ENCODE assay signal across 23 cellular contexts in the genomic region with DNA sequence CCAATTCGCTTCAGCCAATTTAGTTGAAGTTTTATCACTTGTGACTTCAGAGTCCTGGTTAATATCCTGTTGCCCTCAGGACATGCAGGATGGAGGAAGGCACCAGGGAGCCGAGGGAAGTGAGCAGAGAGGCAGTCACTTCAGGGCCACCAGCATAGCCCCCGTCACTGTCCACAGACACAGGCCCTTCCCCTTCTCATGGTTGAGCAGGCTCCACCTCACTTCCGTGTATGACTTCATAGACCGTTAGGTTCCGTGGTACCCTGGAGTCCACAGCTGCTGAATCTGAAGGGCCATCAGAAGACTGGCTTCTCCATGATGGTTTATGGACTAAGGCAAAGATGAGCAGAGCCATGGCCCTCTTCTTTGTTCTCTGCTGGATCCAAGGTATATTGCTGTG. TPM values are rescaled to one million over a fixed set of nuclear protein-coding genes. Genes with fewer than 3 reads are reported as not detected.
DNase-seq lines count a peak whose midpoint lies in the region; ATAC-seq and TF ChIP-seq lines count a peak whose summit lies in the region.
"Had no signal": no experiment of that assay in that cellular context is flagged by ENCODE, and none has a peak within 500 bp of the region (broad histone marks: within the 10 kb centered on the region; RNA-seq: fewer than 3 reads in every experiment).

Gene C2orf92 (plus strand): TSS at position 266 of the 400 bp plus-strand sequence. CDS start 76 bp downstream, at position 342.

- WGBS in body of pancreas, 2 donors, result 85 to 93% methylated on average over 6 of the region's 6 CpGs

- no peaks in the 10 kb centered on the region for H3K36me3 ChIP-seq in body of pancreas (replicated peaks in 1 of 2; ENCODE audit: insufficient read depth in 1 of 2, low read depth in 2 of 2)
- no peaks in the 10 kb centered on the region for H3K36me3 ChIP-seq in neural cell (ENCODE audit: insufficient read depth, low read length)
- no peaks in the 10 kb centered on the region for H3K36me3 ChIP-seq in upper lobe of right lung
- H3K36me3 ChIP-seq: adrenal gland had no signal

- TF ChIP-seq RAD21 in neural cell (conservative IDR thresholded peaks at IDR 0.05), result no peak

- no peak within 1 kb of the TSS for H2AFZ ChIP-seq in neural cell (ENCODE audit: low read depth, low read length)

- no peak within 1 kb of the TSS for H3K9ac ChIP-seq in neural cell (ENCODE audit: low read length)

- H3K36me3 Mint-ChIP-seq in activated CD4-positive, alpha-beta T cell treated with anti-CD3 and anti-CD28 coated beads, Interleukin-2, amount 10 ng/mL, durations not matched to agents 24 days and 14 days (ENCODE audit: low read depth), result peaks cover 11% of the 10 kb centered on the region
- H3K36me3 Mint-ChIP-seq in activated CD4-positive, alpha-beta T cell treated with anti-CD3 and anti-CD28 coated beads for 36 hours (ENCODE audit: low read depth), result peaks cover 2% of the 10 kb centered on the region

- H3K4me1 Mint-ChIP-seq in activated CD4-positive, alpha-beta T cell treated with anti-CD3 and anti-CD28 coated beads, Interleukin-2, amount 10 ng/mL, durations not matched to agents 24 days and 14 days, result peaks cover 24% of the 10 kb centered on the region
- H3K4me1 Mint-ChIP-seq in activated CD4-positive, alpha-beta T cell treated with anti-CD3 and anti-CD28 coated beads for 36 hours, result peaks cover 26% of the 10 kb centered on the region

- peaks cover 9% of the 10 kb centered on the region for H3K4me1 ChIP-seq in body of pancreas
- H3K4me1 ChIP-seq in upper lobe of right lung, result peaks cover 4% of the 10 kb centered on the region
- H3K4me1 ChIP-seq: adrenal gland had no signal

- H3K27me3 ChIP-seq in body of pancreas, result no peaks in the 10 kb centered on the region
- H3K27me3 ChIP-seq in neural cell (ENCODE audit: insufficient read depth, low read depth, low read length), result no peaks in the 10 kb centered on the region
- H3K27me3 ChIP-seq in upper lobe of right lung, result no peaks in the 10 kb centered on the region
- H3K27me3 ChIP-seq: adrenal gland had no signal

- no peaks in the 10 kb centered on the region for H3K27me3 Mint-ChIP-seq in activated CD4-positive, alpha-beta T cell treated with anti-CD3 and anti-CD28 coated beads, Interleukin-2, amount 10 ng/mL, durations not matched to agents 24 days and 14 days
- no peaks in the 10 kb centered on the region for H3K27me3 Mint-ChIP-seq in activated CD4-positive, alpha-beta T cell treated with anti-CD3 and anti-CD28 coated beads for 36 hours

- no peak for TF ChIP-seq CTCF in body of pancreas (IDR thresholded peaks at IDR 0.05)
- no peak for TF ChIP-seq CTCF in neural cell (IDR thresholded peaks at IDR 0.05; ENCODE audit: poor library complexity, severe bottlenecking)
- no peak for TF ChIP-seq CTCF in upper lobe of right lung (IDR thresholded peaks at IDR 0.05)

- no peak within 1 kb of the TSS for H3K27ac ChIP-seq in body of pancreas
- H3K27ac ChIP-seq in neural cell (ENCODE audit: low read length), result no peak within 1 kb of the TSS
- no peak within 1 kb of the TSS for H3K27ac ChIP-seq in upper lobe of right lung
- H3K27ac ChIP-seq: adrenal gland, SK-N-MC had no signal

- TF ChIP-seq POLR2A in body of pancreas (IDR thresholded peaks at IDR 0.05), result no peak

- no peak within 1 kb of the TSS for H3K4me2 ChIP-seq in neural cell (ENCODE audit: low read length)

- H3K4me3 Mint-ChIP-seq in activated CD4-positive, alpha-beta T cell treated with anti-CD3 and anti-CD28 coated beads, Interleukin-2, amount 10 ng/mL, durations not matched to agents 24 days and 14 days, result no peak within 1 kb of the TSS
- no peak within 1 kb of the TSS for H3K4me3 Mint-ChIP-seq in activated CD4-positive, alpha-beta T cell treated with anti-CD3 and anti-CD28 coated beads for 36 hours

- no peaks in the 10 kb centered on the region for H3K79me2 ChIP-seq in neural cell (replicated peaks; ENCODE audit: insufficient read depth, low read length)

- H3K4me3 ChIP-seq in body of pancreas (no peak within 1 kb of the TSS), neural cell (ENCODE audit: low read length) (no peak within 1 kb of the TSS), upper lobe of right lung (no peak within 1 kb of the TSS)
- H3K4me3 ChIP-seq: adrenal gland, SK-N-MC had no signal

- H3K9me3 ChIP-seq in body of pancreas (no peaks in the 10 kb centered on the region), neural cell (ENCODE audit: low read length) (no peaks in the 10 kb centered on the region), upper lobe of right lung (no peaks in the 10 kb centered on the region)
- H3K9me3 ChIP-seq: adrenal gland had no signal

- CTCF ChIA-PET in activated CD4-positive, alpha-beta T cell treated with anti-CD3 and anti-CD28 coated beads for 36 hours (lab: Charles Lee), result interaction anchor here (1.1 to 1.6 kb wide), 4 partner anchors 9 to 78 kb away, joined by 3 to 8 read pairs (median 6); no protein-coding TSS in a partner anchor

- no peaks in the 10 kb centered on the region for H4K20me1 ChIP-seq in neural cell (ENCODE audit: insufficient read depth)

- no peak for TF ChIP-seq EP300 in neural cell (conservative IDR thresholded peaks at IDR 0.05; ENCODE audit: poor library complexity, severe bottlenecking)

- intact Hi-C loops in activated CD4-positive, alpha-beta T cell treated with anti-CD3 and anti-CD28 coated beads, Interleukin-2, amount 10 ng/mL, durations not matched to agents 24 days and 14 days (cut with micrococcal nuclease), result loop anchor here (10.0 kb wide), 2 partner anchors 775 to 1665 kb away; partner anchors contain the start of genes EIF5B, INPP4A and TXNDC9
- intact Hi-C loops in activated CD4-positive, alpha-beta T cell treated with anti-CD3 and anti-CD28 coated beads for 36 hours (cut with DNase I, micrococcal nuclease), result loop anchor here in 1 of 2 experiments (10.0 kb wide), 3 partner anchors 555 to 1405 kb away; partner anchors contain the start of genes ANKRD36, CIAO1, LMAN2L and TMEM127
- intact Hi-C loops in body of pancreas (cut with DNase I), result no loop called here
- intact Hi-C loops in upper lobe of right lung (cut with DNase I), result no loop called here

- no peaks in the 10 kb centered on the region for H3K9me2 ChIP-seq in neural cell (ENCODE audit: insufficient read depth, low read length)

- H3F3A ChIP-seq in neural cell (ENCODE audit: insufficient read depth, low read length, poor library complexity, severe bottlenecking), result no peaks in the 10 kb centered on the region

- POLR2A ChIA-PET in activated CD4-positive, alpha-beta T cell treated with anti-CD3 and anti-CD28 coated beads for 36 hours (lab: Charles Lee), result interaction anchor here (1.0 kb wide), 1 partner anchor 24 kb away, joined by 3 read pairs; the partner anchor contains the start of gene COX5B

- no peak for ATAC-seq in activated CD4-positive, alpha-beta T cell treated with anti-CD3 and anti-CD28 coated beads for 36 hours
- no peak for ATAC-seq in body of pancreas
- ATAC-seq in upper lobe of right lung, result no peak
- ATAC-seq: Panc1, right cardiac atrium had no signal

- H3K9me3 Mint-ChIP-seq in activated CD4-positive, alpha-beta T cell treated with anti-CD3 and anti-CD28 coated beads, Interleukin-2, amount 10 ng/mL, durations not matched to agents 24 days and 14 days, result no peaks in the 10 kb centered on the region
- H3K9me3 Mint-ChIP-seq in activated CD4-positive, alpha-beta T cell treated with anti-CD3 and anti-CD28 coated beads for 36 hours (ENCODE audit: low read depth), result no peaks in the 10 kb centered on the region

- DNase-seq in activated CD4-positive, alpha-beta T cell treated with anti-CD3 and anti-CD28 coated beads, Interleukin-2, amount 10 ng/mL, durations not matched to agents 24 days and 14 days, result no peak
- no peak for DNase-seq in activated CD4-positive, alpha-beta T cell treated with anti-CD3 and anti-CD28 coated beads for 36 hours
- DNase-seq in body of pancreas (no peak), upper lobe of right lung (no peak), ureter (ENCODE audit: low spot score) (no peak), foreskin melanocyte (no peak), cerebellar cortex (ENCODE audit: low spot score) (no peak)
- DNase-seq: 8988T; activated CD4-positive, alpha-beta T cell treated with anti-CD3 and anti-CD28 coated beads, Interleukin-2, amount 50 U/mL, for 48 hours; adrenal gland; central memory CD4-positive, alpha-beta T cell; DMS 273 treated with DMSO at 0.1 percent for 48 hours; effector memory CD4-positive, alpha-beta T cell; H7; islet precursor cell; mesenchymal stem cell; NCI-H1105; NCI-H69; occipital lobe; right cardiac atrium had no signal

- H3K27ac Mint-ChIP-seq in activated CD4-positive, alpha-beta T cell treated with anti-CD3 and anti-CD28 coated beads, Interleukin-2, amount 10 ng/mL, durations not matched to agents 24 days and 14 days, result no peak within 1 kb of the TSS
- H3K27ac Mint-ChIP-seq in activated CD4-positive, alpha-beta T cell treated with anti-CD3 and anti-CD28 coated beads for 36 hours, result no peak within 1 kb of the TSS

RNA-seq across cellular contexts. Expression of gene C2orf92, which starts in this region (rescaled TPM):
- 16.8 and 16.9 TPM in 2 replicates for total RNA-seq in activated CD4-positive, alpha-beta T cell treated with anti-CD3 and anti-CD28 coated beads, Interleukin-2, amount 10 ng/mL, durations not matched to agents 24 days and 14 days
- 1 to 10 TPM; 7.4 to 8.9 TPM for total RNA-seq in activated CD4-positive, alpha-beta T cell treated with anti-CD3 and anti-CD28 coated beads for 36 hours
- 10 to 100 TPM; 21.3 to 47.1 TPM for total RNA-seq in body of pancreas
- 10.7 and 13.3 TPM in 2 replicates for polyA plus RNA-seq in neural cell
- 5.1 and 10.2 TPM in 2 replicates for polyA minus RNA-seq in neural cell
- 14.4 TPM for total RNA-seq in upper lobe of right lung
- total RNA-seq in ureter, result 9.2 TPM
